In genomic region chr11:121418625-121419114, GRCh38 we compare ENCODE assay signal across 9 cellular contexts. TPM values are rescaled to one million over a fixed set of nuclear protein-coding genes. Genes with fewer than 3 reads are reported as not detected.
DNase-seq lines count a peak whose midpoint lies in the region; ATAC-seq, FAIRE-seq and TF ChIP-seq lines count a peak whose summit lies in the region.
"Had no signal": no experiment of that assay in that cellular context is flagged by ENCODE, and none has a peak within 500 bp of the region (broad histone marks: within the 10 kb centered on the region; RNA-seq: fewer than 3 reads in every experiment).

No MANE protein-coding gene starts in this region.

- peak overlapping the region; percentile 40; the same call in 1 of the 2 replicates for H3K27ac ChIP-seq in GM12878 (ENCODE audit: control insufficient read depth, insufficient read depth)
- no peak overlapping the region for H3K27ac ChIP-seq in ovary

- TF ChIP-seq CTCF in GM12878 (IDR thresholded peaks at IDR 0.05 in 2 of 3, conservative IDR thresholded peaks at IDR 0.05 in 1 of 3; ENCODE audit: control insufficient read depth in 2 of 3, extremely low read depth in 1 of 3, insufficient read depth in 1 of 3, low read depth in 3 of 3, low read length in 3 of 3) (no peak), ovary (IDR thresholded peaks at IDR 0.05) (no peak)

- no peak overlapping the region for H3K9ac ChIP-seq in GM12878 (ENCODE audit: control insufficient read depth, insufficient read depth, low read length)

- no peak for TF ChIP-seq RAD21 in GM12878 (IDR thresholded peaks at IDR 0.05; ENCODE audit: insufficient read depth, low read depth, low read length)

- TF ChIP-seq POLR2A in GM12878 (IDR thresholded peaks at IDR 0.05; ENCODE audit: low read depth, low read length): 0 out of 2 replicates have a peak, but pooled peaks have one; percentile 36
- no peak for TF ChIP-seq POLR2A in ovary (IDR thresholded peaks at IDR 0.05)

- RAD21 ChIA-PET in GM12878 (lab: Charles Lee; ENCODE audit: unreplicated experiment): interaction anchor here (0.8 to 1.5 kb wide), 5 partner anchors 26 to 99 kb away, joined by 3 to 4 read pairs (median 3); no protein-coding TSS in a partner anchor

- FAIRE-seq in GM12878 (lab: Jason Lieb, UNC): no peak

- peak overlapping the region; percentile 48 for H3K27ac Mint-ChIP-seq in activated CD8-positive, alpha-beta memory T cell treated with anti-CD3 and anti-CD28 coated beads, Interleukin-2, amount 10 ng/mL, durations not matched to agents 7 days and 5 days

- POLR2A ChIA-PET in GM12878 (lab: Charles Lee): interaction anchor here (0.9 to 2.4 kb wide), 10 partner anchors 9 to 49 kb away, joined by 3 to 8 read pairs (median 4); partner anchors contain the start of gene SORL1-AS1

- H3K4me3 ChIP-seq in GM12878 (no peak overlapping the region), ovary (no peak overlapping the region)
- H3K4me3 ChIP-seq: Peyer's patch had no signal

- H3K9me3 Mint-ChIP-seq in activated CD8-positive, alpha-beta memory T cell treated with anti-CD3 and anti-CD28 coated beads, Interleukin-2, amount 10 ng/mL, durations not matched to agents 7 days and 5 days (ENCODE audit: low read depth): no peaks in the 10 kb centered on the region

- H3K36me3 Mint-ChIP-seq in activated CD8-positive, alpha-beta memory T cell treated with anti-CD3 and anti-CD28 coated beads, Interleukin-2, amount 10 ng/mL, durations not matched to agents 7 days and 5 days: no peaks in the 10 kb centered on the region

- H4K20me1 ChIP-seq in GM12878 (ENCODE audit: control insufficient read depth, insufficient read depth): no peaks in the 10 kb centered on the region

- H3K79me2 ChIP-seq in GM12878 (ENCODE audit: control insufficient read depth, insufficient read depth, low read length): no peaks in the 10 kb centered on the region

- H3K4me3 Mint-ChIP-seq in activated CD8-positive, alpha-beta memory T cell treated with anti-CD3 and anti-CD28 coated beads, Interleukin-2, amount 10 ng/mL, durations not matched to agents 7 days and 5 days: no peak overlapping the region

- SMC1A ChIA-PET in GM12878 (lab: Charles Lee; ENCODE audit: uncharacterized antibody, unreplicated experiment): interaction anchor here (0.8 to 10.5 kb wide), 10 partner anchors 9 to 82 kb away, joined by 3 to 103 read pairs (median 8); no protein-coding TSS in a partner anchor

- H3K27me3 Mint-ChIP-seq in activated CD8-positive, alpha-beta memory T cell treated with anti-CD3 and anti-CD28 coated beads, Interleukin-2, amount 10 ng/mL, durations not matched to agents 7 days and 5 days: no peaks in the 10 kb centered on the region

- intact Hi-C loops in GM12878 (cut with micrococcal nuclease; ENCODE audit: unreplicated experiment) (loop anchor here (5.0 kb wide), 1 partner anchor 34 kb away; the partner anchor contains the start of genes SORL1 and SORL1-AS1), ovary (cut with DNase I) (no loop called here)

- in situ Hi-C loops in GM12878 (cut with MboI): no loop called here

- peaks cover 54% of the 10 kb centered on the region for H3K4me1 Mint-ChIP-seq in activated CD8-positive, alpha-beta memory T cell treated with anti-CD3 and anti-CD28 coated beads, Interleukin-2, amount 10 ng/mL, durations not matched to agents 7 days and 5 days

- H2AFZ ChIP-seq in GM12878 (ENCODE audit: control insufficient read depth, low read depth, low read length): peak overlapping the region; percentile 59

- BruUV-seq in GM12878 (replicated peaks; lab: Mats Ljungman, UMichigan): no TSS peak

- CTCF ChIA-PET in activated CD8-positive, alpha-beta memory T cell treated with anti-CD3 and anti-CD28 coated beads, Interleukin-2, amount 10 ng/mL, durations not matched to agents 7 days and 5 days (lab: Charles Lee): interaction anchor here (1.1 to 1.4 kb wide), 2 partner anchors 16 to 35 kb away, joined by 3 read pairs; no protein-coding TSS in a partner anchor
- CTCF ChIA-PET in GM12878 (lab: Yijun Ruan, JAX): interaction anchor here (0.5 to 1.9 kb wide), 11 partner anchors 9 to 173 kb away, joined by 3 to 6 read pairs (median 3); no protein-coding TSS in a partner anchor

- peak; percentile 65 for ATAC-seq in activated CD8-positive, alpha-beta memory T cell treated with anti-CD3 and anti-CD28 coated beads, Interleukin-2, amount 10 ng/mL, durations not matched to agents 7 days and 5 days
- peak; percentile 10 for ATAC-seq in GM12878

- H3K27me3 ChIP-seq in GM12878 (replicated peaks in 1 of 2; ENCODE audit: control insufficient read depth in 2 of 2, insufficient read depth in 2 of 2, low read length in 1 of 2) (no peaks in the 10 kb centered on the region), ovary (no peaks in the 10 kb centered on the region)
- H3K27me3 ChIP-seq: Peyer's patch had no signal

- WGBS in GM12878 (ENCODE audit: insufficient coverage, insufficient replicate concordance, low lambda C conversion rate, missing lambda C conversion rate): 35% methylated on average over 7 of the region's 7 CpGs
- 86 to 89% (median 88%) methylated on average over 7 of the region's 7 CpGs for WGBS in ovary, 3 donors

- no peaks in the 10 kb centered on the region for H3K9me3 ChIP-seq in GM12878 (replicated peaks; ENCODE audit: control insufficient read depth, insufficient read depth, low read length)
- H3K9me3 ChIP-seq in ovary: no peaks in the 10 kb centered on the region
- H3K9me3 ChIP-seq: Peyer's patch had no signal

- H3K4me2 ChIP-seq in GM12878 (ENCODE audit: control insufficient read depth, insufficient read depth): peak overlapping the region; percentile 7; the same call in 1 of the 2 replicates

- H3K4me1 ChIP-seq in GM12878 (ENCODE audit: control insufficient read depth, insufficient read depth, low read length) (peaks cover 56% of the 10 kb centered on the region), ovary (ENCODE audit: insufficient read depth) (peaks cover 6% of the 10 kb centered on the region)

- no peak for TF ChIP-seq EP300 in GM12878 (IDR thresholded peaks at IDR 0.05; ENCODE audit: borderline replicate concordance in 1 of 2, control insufficient read depth in 1 of 2, low read depth in 2 of 2, low read length in 2 of 2)
- TF ChIP-seq EP300 in ovary (IDR thresholded peaks at IDR 0.05): no peak

- H3K36me3 ChIP-seq in GM12878 (ENCODE audit: control insufficient read depth in 2 of 2, insufficient read depth in 2 of 2, low read length in 1 of 2) (no peaks in the 10 kb centered on the region), ovary (no peaks in the 10 kb centered on the region)
- H3K36me3 ChIP-seq: Peyer's patch had no signal

- peak; percentile 68 for DNase-seq in activated CD8-positive, alpha-beta memory T cell treated with anti-CD3 and anti-CD28 coated beads, Interleukin-2, amount 10 ng/mL, durations not matched to agents 7 days and 5 days
- no peak for DNase-seq in activated CD8-positive, alpha-beta memory T cell treated with anti-CD3 and anti-CD28 coated beads for 24 hours
- DNase-seq in SIG-M5 (lab: John Stamatoyannopoulos, UW) (peak; percentile 47), GM12878 (ENCODE audit: low read depth, low spot score) (no peak), HUDEP-2 (lab: John Stamatoyannopoulos, UW; ENCODE audit: unreplicated experiment in 76 of 76) (no peak), ecto neural progenitor cell (ENCODE audit: low spot score) (no peak), ovary (no peak)
- DNase-seq in stimulated activated CD8-positive, alpha-beta memory T cell treated with anti-CD3 and anti-CD28 coated beads, Interleukin-7, amount 100 ng/mL, for 4 hours (ENCODE audit: low read depth in 2 of 2): peak; percentile 30 to 38

TF ChIP-seq in GM12878, 131 proteins besides CTCF, POLR2A, EP300 and RAD21 (continues in another document):
- TF ChIP-seq SREBF2 (IDR thresholded peaks at IDR 0.05; ENCODE audit: low read length): no peak
- no peak for TF ChIP-seq LARP7 (IDR thresholded peaks at IDR 0.05)
- peak; percentile 90 to 96 for TF ChIP-seq SRF (IDR thresholded peaks at IDR 0.05; ENCODE audit: low read depth in 2 of 2, low read length in 2 of 2)
- TF ChIP-seq BHLHE40 (IDR thresholded peaks at IDR 0.05; ENCODE audit: borderline replicate concordance in 1 of 2, low read depth in 2 of 2, low read length in 1 of 2): no peak
- TF ChIP-seq PBX3 (IDR thresholded peaks at IDR 0.05; ENCODE audit: insufficient replicate concordance, low read depth, low read length): no peak
- no peak for TF ChIP-seq IKZF1 (conservative IDR thresholded peaks at IDR 0.05)
- no peak for TF ChIP-seq EED (IDR thresholded peaks at IDR 0.05; ENCODE audit: low read depth)
- TF ChIP-seq PML (IDR thresholded peaks at IDR 0.05; ENCODE audit: low read length): no peak

RNA-seq across cellular contexts. Expression of gene SORL1, which starts 33.4 kb away (rescaled TPM):
- 10 to 100 TPM; 17.4 to 38.6 TPM for total RNA-seq in activated CD8-positive, alpha-beta memory T cell treated with anti-CD3 and anti-CD28 coated beads, Interleukin-2, amount 10 ng/mL, durations not matched to agents 7 days and 5 days
- total RNA-seq in GM12878 (2013; cell fraction: nucleolus; rRNA removed): 727 and 773 TPM in 2 replicates
- 75.1 and 77.9 TPM in 2 replicates for total RNA-seq in GM12878 (2014; rRNA removed)
- total RNA-seq in GM12878 (2014; rRNA removed; fragmentation: Illumina TruSeq; extraction: Trizol): 58.7 and 61.4 TPM in 2 replicates
- total RNA-seq in GM12878 (2021): 99.6 and 107 TPM in 2 replicates
- polyA plus RNA-seq in GM12878 (2011; ENCODE audit: low read depth): 41.0 TPM
- 74.4 and 102 TPM in 2 replicates for polyA plus RNA-seq in GM12878 (2011; rRNA removed)
- 126 and 169 TPM in 2 replicates for polyA plus RNA-seq in GM12878 (2011; cell fraction: cytosol; rRNA removed)
- 326 and 357 TPM in 2 replicates for polyA plus RNA-seq in GM12878 (2011; cell fraction: nucleus; rRNA removed)
- polyA plus RNA-seq in GM12878 (2012): 51.9 and 68.0 TPM in 2 replicates
- polyA plus RNA-seq in GM12878 (2014; fragmentation: Illumina TruSeq; extraction: Trizol): 60.0 and 68.0 TPM in 2 replicates
- 10 to 100 TPM; 20.2 to 26.0 TPM for polyA plus RNA-seq in GM12878 (2014; fragmentation: Nextera tagmentation; extraction: Ambion mirVana)
- 42.4 and 44.0 TPM in 2 replicates for polyA plus RNA-seq in GM12878 (2014; rRNA removed)
- polyA plus RNA-seq in GM12878 (2016; fragmentation: Nextera tagmentation; extraction: Ambion mirVana): 10 to 100 TPM; 59.9 to 64.7 TPM
- 515 and 644 TPM in 2 replicates for polyA minus RNA-seq in GM12878 (2011; rRNA and poly(A)+ RNA removed)
- 113 and 121 TPM in 2 replicates for polyA minus RNA-seq in GM12878 (2011; cell fraction: cytosol; rRNA and poly(A)+ RNA removed)
- 258 and 338 TPM in 2 replicates for polyA minus RNA-seq in GM12878 (2011; cell fraction: nucleus; rRNA and poly(A)+ RNA removed)
- 10 to 100 TPM; 10.5 to 64.5 (median 29.8) TPM for total RNA-seq in ovary
- polyA plus RNA-seq in ovary: 10 to 100 TPM in 1 of 2 donors, 1 to 10 TPM in 1; 2.9 to 14.9 TPM

Comparison
In these comparisons a context has a peak if more than half of its experiments do, and no peak if none do; other contexts are left out.
1. DNase-seq: peak in activated CD8-positive, alpha-beta memory T cell treated with anti-CD3 and anti-CD28 coated beads, Interleukin-2, amount 10 ng/mL, durations not matched to agents 7 days and 5 days (single experiment), SIG-M5 (single experiment) and stimulated activated CD8-positive, alpha-beta memory T cell treated with anti-CD3 and anti-CD28 coated beads, Interleukin-7, amount 100 ng/mL, for 4 hours (2 of 2); none in activated CD8-positive, alpha-beta memory T cell treated with anti-CD3 and anti-CD28 coated beads for 24 hours (single experiment), GM12878 (single experiment), HUDEP-2 (0 of 76), ecto neural progenitor cell (single experiment) and ovary (0 of 5).